In the genomic region with DNA sequence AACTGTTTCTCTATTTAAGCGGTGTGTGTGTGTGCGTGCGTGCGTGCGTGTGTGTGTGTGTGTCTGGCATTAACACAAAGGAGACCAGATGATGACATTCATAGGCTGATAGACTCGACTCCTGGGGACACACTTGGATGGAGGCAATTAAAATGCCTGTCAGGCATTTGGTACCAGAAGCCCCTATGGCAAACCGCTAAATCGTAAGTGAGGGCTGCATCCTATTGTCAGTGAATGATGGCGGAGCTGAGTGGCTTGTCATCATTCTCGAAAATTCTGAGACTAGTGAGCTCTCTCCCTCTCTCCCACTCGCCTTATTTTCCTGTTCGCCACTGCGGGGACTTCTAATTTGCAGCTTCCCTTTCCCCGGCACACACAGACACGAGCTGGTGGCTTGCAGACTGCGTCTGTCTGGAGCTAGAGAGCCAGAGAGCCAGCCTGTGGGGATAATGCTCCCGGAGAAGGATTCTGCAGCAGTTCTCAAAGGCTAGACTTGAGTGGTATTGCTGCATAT, we compare ENCODE assay signal across 8 cellular contexts.
DNase-seq lines count a peak whose midpoint lies in the region; ATAC-seq and TF ChIP-seq lines count a peak whose summit lies in the region.

No MANE protein-coding gene starts in this region.

- CTCF ChIA-PET in HEK293T (lab: Yijun Ruan, JAX): interaction anchor here (0.6 to 1.7 kb wide), 2 partner anchors 132 to 245 kb away, joined by 3 to 7 read pairs; no protein-coding TSS in a partner anchor

- H3K27me3 ChIP-seq in hepatocyte: no peaks in the 10 kb centered on the region

- H4K20me1 ChIP-seq in hepatocyte (ENCODE audit: insufficient read depth, poor library complexity, severe bottlenecking): no peaks in the 10 kb centered on the region

- no peaks in the 10 kb centered on the region for H3K9me3 ChIP-seq in hepatocyte (ENCODE audit: low read depth)

- no peak overlapping the region for H3K4me3 ChIP-seq in hepatocyte

- no peaks in the 10 kb centered on the region for H3K4me1 ChIP-seq in hepatocyte (ENCODE audit: insufficient read depth)

- no peaks in the 10 kb centered on the region for H3K36me3 ChIP-seq in hepatocyte (replicated peaks; ENCODE audit: insufficient read depth, low read depth)

- peak overlapping the region; percentile 43 to 74 for H3K4me3 Mint-ChIP-seq in stimulated activated naive CD8-positive, alpha-beta T cell treated with anti-CD3 and anti-CD28 coated beads, Interleukin-15, amount 100 ng/mL, for 72 hours

- no peaks in the 10 kb centered on the region for H3K9me2 ChIP-seq in hepatocyte (replicated peaks; ENCODE audit: insufficient read depth)

- no peaks in the 10 kb centered on the region for H3K9me3 Mint-ChIP-seq in stimulated activated naive CD8-positive, alpha-beta T cell treated with anti-CD3 and anti-CD28 coated beads, Interleukin-15, amount 100 ng/mL, for 72 hours

- POLR2A ChIA-PET in HEK293T (lab: Yijun Ruan, JAX): no interaction called here

- no peaks in the 10 kb centered on the region for H3K79me2 ChIP-seq in hepatocyte

- H3K4me2 ChIP-seq in hepatocyte: peak overlapping the region; percentile 63

- WGBS in hepatocyte (ENCODE audit: low lambda C conversion rate, missing lambda C conversion rate): 48% methylated on average over 17 of the region's 17 CpGs

- ATAC-seq in stimulated activated naive CD8-positive, alpha-beta T cell treated with anti-CD3 and anti-CD28 coated beads, Interleukin-15, amount 100 ng/mL, for 72 hours: no peak
- no peak for ATAC-seq in activated CD4-positive, CD25-positive, alpha-beta regulatory T cell treated with anti-CD3 and anti-CD28 coated beads, Interleukin-2, amount 50 U/mL, for 24 hours

- TF ChIP-seq CTCF in hepatocyte (IDR thresholded peaks at IDR 0.05; ENCODE audit: poor library complexity): no peak

- peak overlapping the region; percentile 1 for H2AFZ ChIP-seq in hepatocyte

- peaks cover 11% of the 10 kb centered on the region for H3K27me3 Mint-ChIP-seq in stimulated activated naive CD8-positive, alpha-beta T cell treated with anti-CD3 and anti-CD28 coated beads, Interleukin-15, amount 100 ng/mL, for 72 hours

- peak overlapping the region in 1 of 2 donors; percentile 50 for H3K27ac Mint-ChIP-seq in stimulated activated naive CD8-positive, alpha-beta T cell treated with anti-CD3 and anti-CD28 coated beads, Interleukin-15, amount 100 ng/mL, for 72 hours

- no peak overlapping the region for H3K27ac ChIP-seq in hepatocyte

- DNase-seq in A172 (ENCODE audit: low spot score): peak; percentile 4
- DNase-seq in HEK293T (ENCODE audit: extremely low spot score): peak; percentile 21
- peak; percentile 9 for DNase-seq in UCSD-AML1 (lab: John Stamatoyannopoulos, UW; ENCODE audit: unreplicated experiment)
- DNase-seq in hepatocyte (ENCODE audit: low spot score): no peak
- peak in 1 of 2 donors; percentile 1 for DNase-seq in stimulated activated naive CD8-positive, alpha-beta T cell treated with anti-CD3 and anti-CD28 coated beads, Interleukin-15, amount 100 ng/mL, for 72 hours
- DNase-seq in stimulated activated CD8-positive, alpha-beta memory T cell treated with anti-CD3 and anti-CD28 coated beads, Interleukin-4, amount 100 ng/mL, for 48 hours: no peak
- no peak for DNase-seq in stimulated activated CD4-positive, alpha-beta T cell treated with anti-CD3 and anti-CD28 coated beads, Interleukin-2, amount 100 ng/mL, for 24 hours

- peaks cover 8% of the 10 kb centered on the region for H3K4me1 Mint-ChIP-seq in stimulated activated naive CD8-positive, alpha-beta T cell treated with anti-CD3 and anti-CD28 coated beads, Interleukin-15, amount 100 ng/mL, for 72 hours

TF ChIP-seq in HEK293T, 16 proteins besides CTCF, POLR2A, EP300 and RAD21:
- TF ChIP-seq, protein P1, sequence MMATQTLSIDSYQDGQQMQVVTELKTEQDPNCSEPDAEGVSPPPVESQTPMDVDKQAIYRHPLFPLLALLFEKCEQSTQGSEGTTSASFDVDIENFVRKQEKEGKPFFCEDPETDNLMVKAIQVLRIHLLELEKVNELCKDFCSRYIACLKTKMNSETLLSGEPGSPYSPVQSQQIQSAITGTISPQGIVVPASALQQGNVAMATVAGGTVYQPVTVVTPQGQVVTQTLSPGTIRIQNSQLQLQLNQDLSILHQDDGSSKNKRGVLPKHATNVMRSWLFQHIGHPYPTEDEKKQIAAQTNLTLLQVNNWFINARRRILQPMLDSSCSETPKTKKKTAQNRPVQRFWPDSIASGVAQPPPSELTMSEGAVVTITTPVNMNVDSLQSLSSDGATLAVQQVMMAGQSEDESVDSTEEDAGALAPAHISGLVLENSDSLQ (IDR thresholded peaks at IDR 0.05): peak; percentile 80
- TF ChIP-seq ZNF384 (IDR thresholded peaks at IDR 0.05): no peak
TF ChIP-seq in HEK293T: peak in this region for 1.

Comparison
In these comparisons a context has a peak if more than half of its experiments do, and no peak if none do; other contexts are left out.
1. DNase-seq: peak in A172 (single experiment), HEK293T (single experiment) and UCSD-AML1 (single experiment); none in hepatocyte (single experiment), stimulated activated CD8-positive, alpha-beta memory T cell treated with anti-CD3 and anti-CD28 coated beads, Interleukin-4, amount 100 ng/mL, for 48 hours (single experiment) and stimulated activated CD4-positive, alpha-beta T cell treated with anti-CD3 and anti-CD28 coated beads, Interleukin-2, amount 100 ng/mL, for 24 hours (0 of 2).